8 cellular contexts compared by ENCODE assay signal in genomic region chr14:93115920-93116675, GRCh38. TPM values are rescaled to one million over a fixed set of nuclear protein-coding genes. Genes with fewer than 3 reads are reported as not detected.
A peak's percentile ranks its signal among the peaks of the same experiment; 100 is the strongest.
DNase-seq lines count a peak whose midpoint lies in the region; ATAC-seq and TF ChIP-seq lines count a peak whose summit lies in the region.

Gene ITPK1 (minus strand): TSS chr14:93115925. CDS start chr14:93115163, 762 bp downstream.

- peak within 1 kb of the TSS; percentile 94 for H3K27ac ChIP-seq in layer of hippocampus (ENCODE audit: low read depth, low read length)

- TF ChIP-seq CTCF in GM10266 (IDR thresholded peaks at IDR 0.05; ENCODE audit: control insufficient read depth, insufficient read depth, low read depth, missing control alignments) (peak; percentile 63), WI38 (IDR thresholded peaks at IDR 0.05; ENCODE audit: low read depth, low read length) (no peak)

- no peaks in the 10 kb centered on the region for H3K27me3 ChIP-seq in layer of hippocampus (ENCODE audit: control insufficient read depth, insufficient read depth, low read length)

- peak; percentile 54 for ATAC-seq in GM21717 (IDR thresholded peaks at IDR 0.05; ENCODE audit: unreplicated experiment)

- in situ Hi-C loops in KBM-7 (cut with MboI; ENCODE audit: low pct_unique_long_range_greater_than_20kb, low sequenced_read_pairs) = no loop called here

- peak within 1 kb of the TSS; percentile 72 for H3K4me3 ChIP-seq in WI38 (ENCODE audit: low read depth, low read length)

- peak; percentile 90 for DNase-seq in GM10266 (ENCODE audit: extremely low spot score)
- peak; percentile 53 for DNase-seq in KBM-7
- peak; percentile 78 for DNase-seq in cerebellum (ENCODE audit: low spot score)
- DNase-seq in stimulated activated CD4-positive, alpha-beta T cell treated with anti-CD3 and anti-CD28 coated beads, Interleukin-1b, Interleukin-23, amount 100 ng/mL, for 24 hours (ENCODE audit: low read depth in 4 of 4, low spot score in 1 of 4) = peak in 3 of 4 experiments; percentile 31 to 43 (median 34)
- no peak for DNase-seq in islet precursor cell

RNA-seq across cellular contexts. Expression of gene ITPK1, which starts in this region (rescaled TPM):
- total RNA-seq in cerebellum = 20.0 TPM
